1 cellular context compared by ENCODE assay signal in the genomic region with DNA sequence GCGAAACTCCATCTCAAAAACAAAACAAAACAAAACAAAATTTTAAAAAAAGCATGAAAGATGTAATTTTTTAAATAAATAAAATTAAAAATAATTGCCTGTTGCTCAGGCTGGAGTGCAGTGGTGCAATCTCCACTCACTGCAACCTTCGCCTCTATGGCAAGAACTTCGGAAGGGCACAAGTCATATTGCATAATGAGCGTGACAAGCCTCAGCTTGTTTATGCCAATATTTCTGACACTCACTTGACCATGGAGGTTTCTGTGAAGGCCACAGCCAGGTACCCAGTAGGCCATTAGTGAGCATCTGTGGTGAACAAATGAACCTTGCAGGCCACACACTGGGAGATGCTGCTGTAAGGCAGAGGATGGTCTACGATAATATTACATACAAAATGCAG.
TF ChIP-seq lines count a peak whose summit lies in the region.

No MANE protein-coding gene starts in this region.

TF ChIP-seq in H1, 55 proteins besides CTCF, POLR2A, EP300 and RAD21 (continued from another document):
- no peak for TF ChIP-seq SP2 (IDR thresholded peaks at IDR 0.05; ENCODE audit: low read length)
- TF ChIP-seq POLR2AphosphoS5 (IDR thresholded peaks at IDR 0.05; ENCODE audit: low read depth, low read length) = no peak
- TF ChIP-seq JUND (IDR thresholded peaks at IDR 0.05; ENCODE audit: low read length) = no peak
